In the genomic region with DNA sequence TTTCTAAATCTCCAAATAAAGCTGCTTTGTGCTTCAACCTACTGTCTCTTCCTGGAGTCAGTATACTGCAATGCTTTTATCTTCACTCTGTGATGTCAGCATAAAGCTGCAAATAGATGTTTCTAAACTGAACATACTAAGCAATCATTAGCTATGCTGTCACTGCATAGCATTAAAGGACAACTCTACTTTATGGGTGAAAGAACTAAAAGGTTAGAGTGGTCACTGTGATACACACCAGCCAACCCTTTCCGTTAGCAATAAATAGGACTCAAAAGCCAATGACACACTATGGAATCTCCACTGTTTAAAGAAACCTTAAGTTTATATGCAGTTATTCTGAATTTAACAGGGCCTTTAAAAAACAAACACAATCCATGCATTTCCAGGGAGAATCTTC, we compare ENCODE assay signal across 9 cellular contexts. TPM values are rescaled to one million over a fixed set of nuclear protein-coding genes. Genes with fewer than 3 reads are reported as not detected.
DNase-seq lines count a peak whose midpoint lies in the region; ATAC-seq and TF ChIP-seq lines count a peak whose summit lies in the region.
"Had no signal": no experiment of that assay in that cellular context is flagged by ENCODE, and none has a peak within 500 bp of the region (broad histone marks: within the 10 kb centered on the region; RNA-seq: fewer than 3 reads in every experiment).

No MANE protein-coding gene starts in this region.

- H3K36me3 Mint-ChIP-seq in activated T-cell treated with anti-CD3 and anti-CD28 coated beads, Interleukin-2, amount 50 U/mL, for 24 hours (ENCODE audit: low read depth): peaks cover 39% of the 10 kb centered on the region
- peaks cover 12% of the 10 kb centered on the region for H3K36me3 Mint-ChIP-seq in activated naive CD8-positive, alpha-beta T cell

- H3K4me3 ChIP-seq in suprapubic skin: peak overlapping the region; percentile 78

- peaks cover 20% of the 10 kb centered on the region for H3K4me1 ChIP-seq in suprapubic skin

- no peak for TF ChIP-seq EP300 in suprapubic skin (IDR thresholded peaks at IDR 0.05)

- H3K27ac Mint-ChIP-seq in activated T-cell treated with anti-CD3 and anti-CD28 coated beads, Interleukin-2, amount 50 U/mL, for 24 hours: no peak overlapping the region
- peak overlapping the region; percentile 97 for H3K27ac Mint-ChIP-seq in activated naive CD8-positive, alpha-beta T cell

- H3K27ac ChIP-seq in suprapubic skin: peak overlapping the region; percentile 95

- no peak for DNase-seq in activated T-cell treated with anti-CD3 and anti-CD28 coated beads, Interleukin-2, amount 50 U/mL, for 24 hours
- no peak for DNase-seq in activated T-cell treated with anti-CD3 and anti-CD28 coated beads, Interleukin-2, amount 50 U/mL, for 1 hour
- DNase-seq in inferior parietal cortex (ENCODE audit: extremely low spot score) (peak; percentile 21), suprapubic skin (ENCODE audit: low spot score in 2 of 2) (no peak)
- no peak for DNase-seq in stimulated activated CD4-positive, alpha-beta T cell treated with anti-CD3 and anti-CD28 coated beads, Interleukin-12 subunit alpha, Interleukin-12 subunit beta, amount 100 ng/mL, for 4 hours
- DNase-seq in activated CD4-positive, alpha-beta T cell treated with anti-CD3 and anti-CD28 coated beads, Interleukin-2, amount 50 U/mL, for 48 hours: no peak
- DNase-seq: DMS 273 treated with DMSO at 0.1 percent for 48 hours had no signal

- no peak for TF ChIP-seq POLR2A in suprapubic skin (IDR thresholded peaks at IDR 0.05)

- no peaks in the 10 kb centered on the region for H3K9me3 ChIP-seq in suprapubic skin

- no peak for ATAC-seq in GM19035 (IDR thresholded peaks at IDR 0.05; ENCODE audit: unreplicated experiment)

- H3K27me3 ChIP-seq in suprapubic skin: no peaks in the 10 kb centered on the region

- H3K27me3 Mint-ChIP-seq in activated T-cell treated with anti-CD3 and anti-CD28 coated beads, Interleukin-2, amount 50 U/mL, for 24 hours: no peaks in the 10 kb centered on the region
- no peaks in the 10 kb centered on the region for H3K27me3 Mint-ChIP-seq in activated naive CD8-positive, alpha-beta T cell

- peaks cover 7% of the 10 kb centered on the region for H3K9me3 Mint-ChIP-seq in activated T-cell treated with anti-CD3 and anti-CD28 coated beads, Interleukin-2, amount 50 U/mL, for 24 hours
- peaks cover 7% of the 10 kb centered on the region for H3K9me3 Mint-ChIP-seq in activated naive CD8-positive, alpha-beta T cell (ENCODE audit: low read depth)

- peak overlapping the region; percentile 97 for H3K4me3 Mint-ChIP-seq in activated T-cell treated with anti-CD3 and anti-CD28 coated beads, Interleukin-2, amount 50 U/mL, for 24 hours
- peak overlapping the region; percentile 96 for H3K4me3 Mint-ChIP-seq in activated naive CD8-positive, alpha-beta T cell

- 22% methylated on average over 1 of the region's 1 CpG for WGBS in suprapubic skin

- no peaks in the 10 kb centered on the region for H3K36me3 ChIP-seq in suprapubic skin

- H3K4me1 Mint-ChIP-seq in activated T-cell treated with anti-CD3 and anti-CD28 coated beads, Interleukin-2, amount 50 U/mL, for 24 hours (ENCODE audit: low read depth): peaks cover 55% of the 10 kb centered on the region
- peaks cover 50% of the 10 kb centered on the region for H3K4me1 Mint-ChIP-seq in activated naive CD8-positive, alpha-beta T cell (ENCODE audit: low read depth)

- TF ChIP-seq CTCF in suprapubic skin (IDR thresholded peaks at IDR 0.05): no peak

RNA-seq across cellular contexts. Expression of gene CCDC186, which starts 1.8 kb away (rescaled TPM):
- 10 to 100 TPM; 39.0 to 87.8 (median 50.9) TPM for total RNA-seq in suprapubic skin

RNA-seq across cellular contexts. Expression of gene TDRD1, which starts 6.9 kb away (rescaled TPM):
- under 1 TPM in 3 of 4 donors, not detected in 1; 0.17 to 0.42 (median 0.40) TPM for total RNA-seq in suprapubic skin
